1 cellular context compared by ENCODE assay signal in genomic region chr19:6743714-6744380, GRCh38.
TF ChIP-seq lines count a peak whose summit lies in the region.

No MANE protein-coding gene starts in this region.

TF ChIP-seq in HEK293, 187 proteins besides CTCF, POLR2A, EP300 and RAD21 (continued from another document and continues in another):
- TF ChIP-seq ZNF311 (tag by site-specific recombination; IDR thresholded peaks at IDR 0.05; ENCODE audit: borderline replicate concordance) = no peak
- no peak for TF ChIP-seq ZNF416 (tag by site-specific recombination; IDR thresholded peaks at IDR 0.05)
- TF ChIP-seq, protein P1, sequence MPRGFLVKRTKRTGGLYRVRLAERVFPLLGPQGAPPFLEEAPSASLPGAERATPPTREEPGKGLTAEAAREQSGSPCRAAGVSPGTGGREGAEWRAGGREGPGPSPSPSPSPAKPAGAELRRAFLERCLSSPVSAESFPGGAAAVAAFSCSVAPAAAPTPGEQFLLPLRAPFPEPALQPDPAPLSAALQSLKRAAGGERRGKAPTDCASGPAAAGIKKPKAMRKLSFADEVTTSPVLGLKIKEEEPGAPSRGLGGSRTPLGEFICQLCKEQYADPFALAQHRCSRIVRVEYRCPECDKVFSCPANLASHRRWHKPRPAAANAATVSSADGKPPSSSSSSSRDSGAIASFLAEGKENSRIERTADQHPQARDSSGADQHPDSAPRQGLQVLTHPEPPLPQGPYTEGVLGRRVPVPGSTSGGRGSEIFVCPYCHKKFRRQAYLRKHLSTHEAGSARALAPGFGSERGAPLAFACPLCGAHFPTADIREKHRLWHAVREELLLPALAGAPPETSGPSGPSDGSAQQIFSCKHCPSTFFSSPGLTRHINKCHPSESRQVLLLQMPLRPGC (tag by site-specific recombination; IDR thresholded peaks at IDR 0.05) = no peak
- no peak for TF ChIP-seq ZNF48 (tag by site-specific recombination; IDR thresholded peaks at IDR 0.05)
- no peak for TF ChIP-seq SP2 (tag by site-specific recombination; IDR thresholded peaks at IDR 0.05)
- TF ChIP-seq, protein P2, sequence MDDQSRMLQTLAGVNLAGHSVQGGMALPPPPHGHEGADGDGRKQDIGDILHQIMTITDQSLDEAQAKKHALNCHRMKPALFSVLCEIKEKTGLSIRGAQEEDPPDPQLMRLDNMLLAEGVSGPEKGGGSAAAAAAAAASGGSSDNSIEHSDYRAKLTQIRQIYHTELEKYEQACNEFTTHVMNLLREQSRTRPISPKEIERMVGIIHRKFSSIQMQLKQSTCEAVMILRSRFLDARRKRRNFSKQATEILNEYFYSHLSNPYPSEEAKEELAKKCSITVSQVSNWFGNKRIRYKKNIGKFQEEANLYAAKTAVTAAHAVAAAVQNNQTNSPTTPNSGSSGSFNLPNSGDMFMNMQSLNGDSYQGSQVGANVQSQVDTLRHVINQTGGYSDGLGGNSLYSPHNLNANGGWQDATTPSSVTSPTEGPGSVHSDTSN (CRISPR knock-in tag; IDR thresholded peaks at IDR 0.05) = no peak
- no peak for TF ChIP-seq YY2 (tag by site-specific recombination; IDR thresholded peaks at IDR 0.05)
- TF ChIP-seq, protein P3, sequence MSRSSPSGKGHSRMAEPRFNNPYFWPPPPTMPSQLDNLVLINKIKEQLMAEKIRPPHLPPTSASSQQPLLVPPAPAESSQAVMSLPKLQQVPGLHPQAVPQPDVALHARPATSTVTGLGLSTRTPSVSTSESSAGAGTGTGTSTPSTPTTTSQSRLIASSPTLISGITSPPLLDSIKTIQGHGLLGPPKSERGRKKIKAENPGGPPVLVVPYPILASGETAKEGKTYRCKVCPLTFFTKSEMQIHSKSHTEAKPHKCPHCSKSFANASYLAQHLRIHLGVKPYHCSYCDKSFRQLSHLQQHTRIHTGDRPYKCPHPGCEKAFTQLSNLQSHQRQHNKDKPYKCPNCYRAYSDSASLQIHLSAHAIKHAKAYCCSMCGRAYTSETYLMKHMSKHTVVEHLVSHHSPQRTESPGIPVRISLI (tag by site-specific recombination; IDR thresholded peaks at IDR 0.05) = no peak
- no peak for TF ChIP-seq ZNF10 (tag by site-specific recombination; IDR thresholded peaks at IDR 0.05)
- TF ChIP-seq PRDM2 (tag by site-specific recombination; IDR thresholded peaks at IDR 0.05; ENCODE audit: borderline replicate concordance) = no peak
- no peak for TF ChIP-seq ZNF248 (tag by site-specific recombination; IDR thresholded peaks at IDR 0.05)
- TF ChIP-seq ZNF398 (tag by site-specific recombination; IDR thresholded peaks at IDR 0.05) = peak; percentile 49; the same call in 1 of the 2 replicates
- no peak for TF ChIP-seq ZNF639 (tag by site-specific recombination; IDR thresholded peaks at IDR 0.05)
- no peak for TF ChIP-seq ZNF23 (tag by site-specific recombination; IDR thresholded peaks at IDR 0.05; ENCODE audit: borderline replicate concordance)
- no peak for TF ChIP-seq ZNF530 (tag by site-specific recombination; IDR thresholded peaks at IDR 0.05; ENCODE audit: low read depth)
- TF ChIP-seq TRIM28 (IDR thresholded peaks at IDR 0.05; ENCODE audit: borderline replicate concordance, low read length) = peak; percentile 88
- TF ChIP-seq ZNF776 (tag by site-specific recombination; IDR thresholded peaks at IDR 0.05; ENCODE audit: borderline replicate concordance) = no peak
- TF ChIP-seq ZNF37A (tag by site-specific recombination; IDR thresholded peaks at IDR 0.05) = no peak
- TF ChIP-seq ZNF223 (tag by site-specific recombination; IDR thresholded peaks at IDR 0.05) = no peak
- TF ChIP-seq ZNF426 (tag by site-specific recombination; IDR thresholded peaks at IDR 0.05) = no peak
- TF ChIP-seq KLF17 (tag by site-specific recombination; IDR thresholded peaks at IDR 0.05) = no peak
- TF ChIP-seq ZNF132 (tag by site-specific recombination; IDR thresholded peaks at IDR 0.05; ENCODE audit: borderline replicate concordance) = no peak
- TF ChIP-seq ELK4 (IDR thresholded peaks at IDR 0.05; ENCODE audit: borderline replicate concordance, low read depth, low read length) = no peak
- TF ChIP-seq ZBTB11 (tag by site-specific recombination; conservative IDR thresholded peaks at IDR 0.05; ENCODE audit: low read depth) = no peak; the same call in 1 of the 2 replicates
- no peak for TF ChIP-seq ZNF837 (tag by site-specific recombination; IDR thresholded peaks at IDR 0.05)
- TF ChIP-seq ZNF791 (tag by site-specific recombination; IDR thresholded peaks at IDR 0.05) = no peak
- TF ChIP-seq, protein P4, sequence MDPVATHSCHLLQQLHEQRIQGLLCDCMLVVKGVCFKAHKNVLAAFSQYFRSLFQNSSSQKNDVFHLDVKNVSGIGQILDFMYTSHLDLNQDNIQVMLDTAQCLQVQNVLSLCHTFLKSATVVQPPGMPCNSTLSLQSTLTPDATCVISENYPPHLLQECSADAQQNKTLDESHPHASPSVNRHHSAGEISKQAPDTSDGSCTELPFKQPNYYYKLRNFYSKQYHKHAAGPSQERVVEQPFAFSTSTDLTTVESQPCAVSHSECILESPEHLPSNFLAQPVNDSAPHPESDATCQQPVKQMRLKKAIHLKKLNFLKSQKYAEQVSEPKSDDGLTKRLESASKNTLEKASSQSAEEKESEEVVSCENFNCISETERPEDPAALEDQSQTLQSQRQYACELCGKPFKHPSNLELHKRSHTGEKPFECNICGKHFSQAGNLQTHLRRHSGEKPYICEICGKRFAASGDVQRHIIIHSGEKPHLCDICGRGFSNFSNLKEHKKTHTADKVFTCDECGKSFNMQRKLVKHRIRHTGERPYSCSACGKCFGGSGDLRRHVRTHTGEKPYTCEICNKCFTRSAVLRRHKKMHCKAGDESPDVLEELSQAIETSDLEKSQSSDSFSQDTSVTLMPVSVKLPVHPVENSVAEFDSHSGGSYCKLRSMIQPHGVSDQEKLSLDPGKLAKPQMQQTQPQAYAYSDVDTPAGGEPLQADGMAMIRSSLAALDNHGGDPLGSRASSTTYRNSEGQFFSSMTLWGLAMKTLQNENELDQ (tag by site-specific recombination; IDR thresholded peaks at IDR 0.05; ENCODE audit: low read depth) = no peak
- TF ChIP-seq PRDM6 (tag by site-specific recombination; IDR thresholded peaks at IDR 0.05) = 0 out of 2 replicates have a peak, but pooled peaks have one; percentile 23
- TF ChIP-seq FEZF1 (tag by site-specific recombination; IDR thresholded peaks at IDR 0.05) = no peak
- TF ChIP-seq ZNF354C (tag by site-specific recombination; IDR thresholded peaks at IDR 0.05; ENCODE audit: borderline replicate concordance, low read depth) = no peak
- no peak for TF ChIP-seq ZNF19 (tag by site-specific recombination; IDR thresholded peaks at IDR 0.05; ENCODE audit: low read depth)
